In the genomic region with DNA sequence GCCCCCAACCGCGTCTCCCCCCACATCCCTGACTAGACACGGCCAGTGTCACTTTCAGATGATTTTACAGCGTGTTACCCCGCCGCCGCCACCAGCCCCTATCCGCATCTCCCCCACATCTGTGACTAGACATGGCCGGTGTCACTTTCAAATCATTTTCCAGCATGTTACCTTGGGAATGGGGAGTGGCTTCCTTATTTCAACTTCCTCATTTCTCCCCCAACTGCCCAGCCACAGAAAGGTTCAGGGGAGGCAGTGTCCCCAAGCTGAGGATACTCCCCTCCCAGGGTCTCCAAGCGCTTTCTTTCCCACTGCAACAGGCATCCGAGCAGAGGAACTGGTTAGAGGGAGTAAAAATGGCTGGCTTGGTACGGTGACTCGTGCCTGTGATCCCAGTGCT, we compare ENCODE assay signal across 19 cellular contexts.
"Had no signal": no experiment of that assay in that cellular context is flagged by ENCODE, and none has a peak within 500 bp of the region (broad histone marks: within the 10 kb centered on the region; RNA-seq: fewer than 3 reads in every experiment).

No MANE protein-coding gene starts in this region.

- H3K4me3 ChIP-seq: ascending aorta, coronary artery, gastrocnemius medialis, heart left ventricle, neural progenitor cell, ovary, psoas muscle, tibial nerve had no signal

- DNase-seq: activated CD4-positive, alpha-beta T cell treated with anti-CD3 and anti-CD28 coated beads for 36 hours; activated CD4-positive, alpha-beta T cell treated with anti-CD3 and anti-CD28 coated beads, Interleukin-2, amount 50 U/mL, for 48 hours; activated gamma-delta T cell; effector CD4-positive, alpha-beta T cell; gastrocnemius medialis; heart left ventricle; left ventricle myocardium superior; naive B cell; ovary; psoas muscle; right cardiac atrium; stimulated activated CD4-positive, alpha-beta T cell treated with anti-CD3 and anti-CD28 coated beads, Interleukin-2, amount 100 ng/mL, for 24 hours; stimulated activated naive CD8-positive, alpha-beta T cell treated with anti-CD3 and anti-CD28 coated beads, Interleukin-15, Interleukin-2, amounts not matched to agents 100 U/mL and 50 U/mL, for 24 hours; substantia nigra; T-helper 9 cell had no signal
